Comparison of ENCODE assay signal across 1 cellular context in the genomic region with DNA sequence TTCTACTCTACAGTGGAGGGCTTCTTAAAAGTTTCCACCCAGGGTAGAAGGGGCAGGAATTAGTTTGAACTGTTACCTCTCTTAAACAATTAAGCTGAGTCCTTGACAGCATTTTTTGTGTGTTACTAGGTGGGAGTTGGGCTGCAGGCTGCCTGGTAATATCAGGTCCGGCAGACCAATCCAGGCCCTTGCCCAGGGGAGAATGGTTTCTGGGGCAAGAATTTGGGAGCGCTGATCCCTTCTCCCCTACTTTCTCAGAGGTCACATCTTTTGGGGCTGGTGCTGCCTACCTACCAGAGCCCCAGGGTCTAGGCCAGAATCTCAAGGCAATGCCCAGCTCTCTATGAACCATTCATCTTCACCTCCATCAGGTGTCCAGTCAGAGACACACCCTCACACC.
TF ChIP-seq lines count a peak whose summit lies in the region.

No MANE protein-coding gene starts in this region.

TF ChIP-seq in HepG2, 621 proteins besides CTCF, POLR2A, EP300 and RAD21:
- no peak for TF ChIP-seq MAFG (CRISPR knock-in tag; IDR thresholded peaks at IDR 0.05)
- TF ChIP-seq, protein P1, sequence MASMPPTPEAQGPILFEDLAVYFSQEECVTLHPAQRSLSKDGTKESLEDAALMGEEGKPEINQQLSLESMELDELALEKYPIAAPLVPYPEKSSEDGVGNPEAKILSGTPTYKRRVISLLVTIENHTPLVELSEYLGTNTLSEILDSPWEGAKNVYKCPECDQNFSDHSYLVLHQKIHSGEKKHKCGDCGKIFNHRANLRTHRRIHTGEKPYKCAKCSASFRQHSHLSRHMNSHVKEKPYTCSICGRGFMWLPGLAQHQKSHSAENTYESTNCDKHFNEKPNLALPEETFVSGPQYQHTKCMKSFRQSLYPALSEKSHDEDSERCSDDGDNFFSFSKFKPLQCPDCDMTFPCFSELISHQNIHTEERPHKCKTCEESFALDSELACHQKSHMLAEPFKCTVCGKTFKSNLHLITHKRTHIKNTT (CRISPR knock-in tag; IDR thresholded peaks at IDR 0.05), result no peak
- TF ChIP-seq, protein P2, sequence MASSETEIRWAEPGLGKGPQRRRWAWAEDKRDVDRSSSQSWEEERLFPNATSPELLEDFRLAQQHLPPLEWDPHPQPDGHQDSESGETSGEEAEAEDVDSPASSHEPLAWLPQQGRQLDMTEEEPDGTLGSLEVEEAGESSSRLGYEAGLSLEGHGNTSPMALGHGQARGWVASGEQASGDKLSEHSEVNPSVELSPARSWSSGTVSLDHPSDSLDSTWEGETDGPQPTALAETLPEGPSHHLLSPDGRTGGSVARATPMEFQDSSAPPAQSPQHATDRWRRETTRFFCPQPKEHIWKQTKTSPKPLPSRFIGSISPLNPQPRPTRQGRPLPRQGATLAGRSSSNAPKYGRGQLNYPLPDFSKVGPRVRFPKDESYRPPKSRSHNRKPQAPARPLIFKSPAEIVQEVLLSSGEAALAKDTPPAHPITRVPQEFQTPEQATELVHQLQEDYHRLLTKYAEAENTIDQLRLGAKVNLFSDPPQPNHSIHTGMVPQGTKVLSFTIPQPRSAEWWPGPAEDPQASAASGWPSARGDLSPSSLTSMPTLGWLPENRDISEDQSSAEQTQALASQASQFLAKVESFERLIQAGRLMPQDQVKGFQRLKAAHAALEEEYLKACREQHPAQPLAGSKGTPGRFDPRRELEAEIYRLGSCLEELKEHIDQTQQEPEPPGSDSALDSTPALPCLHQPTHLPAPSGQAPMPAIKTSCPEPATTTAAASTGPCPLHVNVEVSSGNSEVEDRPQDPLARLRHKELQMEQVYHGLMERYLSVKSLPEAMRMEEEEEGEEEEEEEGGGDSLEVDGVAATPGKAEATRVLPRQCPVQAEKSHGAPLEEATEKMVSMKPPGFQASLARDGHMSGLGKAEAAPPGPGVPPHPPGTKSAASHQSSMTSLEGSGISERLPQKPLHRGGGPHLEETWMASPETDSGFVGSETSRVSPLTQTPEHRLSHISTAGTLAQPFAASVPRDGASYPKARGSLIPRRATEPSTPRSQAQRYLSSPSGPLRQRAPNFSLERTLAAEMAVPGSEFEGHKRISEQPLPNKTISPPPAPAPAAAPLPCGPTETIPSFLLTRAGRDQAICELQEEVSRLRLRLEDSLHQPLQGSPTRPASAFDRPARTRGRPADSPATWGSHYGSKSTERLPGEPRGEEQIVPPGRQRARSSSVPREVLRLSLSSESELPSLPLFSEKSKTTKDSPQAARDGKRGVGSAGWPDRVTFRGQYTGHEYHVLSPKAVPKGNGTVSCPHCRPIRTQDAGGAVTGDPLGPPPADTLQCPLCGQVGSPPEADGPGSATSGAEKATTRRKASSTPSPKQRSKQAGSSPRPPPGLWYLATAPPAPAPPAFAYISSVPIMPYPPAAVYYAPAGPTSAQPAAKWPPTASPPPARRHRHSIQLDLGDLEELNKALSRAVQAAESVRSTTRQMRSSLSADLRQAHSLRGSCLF (CRISPR knock-in tag; IDR thresholded peaks at IDR 0.05; ENCODE audit: borderline replicate concordance), result no peak
- TF ChIP-seq PHB2 (IDR thresholded peaks at IDR 0.05; ENCODE audit: partially characterized antibody), result no peak
- TF ChIP-seq ZNF709 (CRISPR knock-in tag; IDR thresholded peaks at IDR 0.05), result no peak
- no peak for TF ChIP-seq IRF2 (CRISPR knock-in tag; IDR thresholded peaks at IDR 0.05)
- TF ChIP-seq RORA (CRISPR knock-in tag; IDR thresholded peaks at IDR 0.05), result no peak
